Comparison of ENCODE assay signal across 26 cellular contexts in the genomic region with DNA sequence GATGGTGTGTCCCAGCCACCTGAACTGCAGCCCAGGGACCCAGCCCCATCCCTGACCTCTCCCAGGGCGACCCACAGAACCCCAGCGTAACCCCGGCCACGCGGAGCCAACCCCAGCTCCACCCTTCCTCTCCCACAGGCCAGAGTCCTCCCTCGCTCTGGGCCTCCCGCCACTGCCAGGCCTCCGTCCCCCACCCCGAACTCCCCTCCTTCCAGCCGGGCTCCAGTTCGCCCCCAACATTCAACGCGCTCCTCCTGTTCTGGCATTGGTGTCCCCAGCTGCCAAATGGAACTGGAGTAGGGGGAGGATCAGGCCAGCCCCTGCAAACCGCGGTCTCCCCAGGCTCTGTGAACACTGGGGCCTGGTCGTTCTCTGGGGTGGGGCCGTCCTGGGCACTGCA. TPM values are rescaled to one million over a fixed set of nuclear protein-coding genes. Genes with fewer than 3 reads are reported as not detected.
A peak's percentile ranks its signal among the peaks of the same experiment; 100 is the strongest.
DNase-seq lines count a peak whose midpoint lies in the region; FAIRE-seq and TF ChIP-seq lines count a peak whose summit lies in the region.
"Had no signal": no experiment of that assay in that cellular context is flagged by ENCODE, and none has a peak within 500 bp of the region (broad histone marks: within the 10 kb centered on the region; RNA-seq: fewer than 3 reads in every experiment).

No MANE protein-coding gene starts in this region.

- peaks cover 33 to 93% (median 85%) of the 10 kb centered on the region in 10 experiments for H3K4me1 ChIP-seq in BLaER1 treated with 17β-estradiol and CSF1 and Interleukin-3, amounts not matched to agents 10 nM and 100 nM
- H3K4me1 ChIP-seq in neutrophil (ENCODE audit: control insufficient read depth in 1 of 2, insufficient read depth in 1 of 2, low read depth in 1 of 2, low read length in 1 of 2) (peaks cover 22 to 46% of the 10 kb centered on the region in 2 experiments), prostate gland (replicated peaks) (no peaks in the 10 kb centered on the region)
- H3K4me1 ChIP-seq: HAP-1 had no signal

- 77% methylated on average over 17 of the region's 17 CpGs for WGBS in prostate gland

- intact Hi-C loops in prostate gland (cut with DNase I) = no loop called here

- H3K4me2 ChIP-seq in BLaER1 treated with 17β-estradiol and CSF1 and Interleukin-3, amounts not matched to agents 10 nM and 100 nM = peak overlapping the region in 10 of 11 experiments; percentile 33 to 87 (median 80); a peak in 21 of 22 replicates

- FAIRE-seq in urothelium cell line (lab: Jason Lieb, UNC) = no peak
- FAIRE-seq: A204.1, GM18507 had no signal

- peaks cover 0 to 20% (median 8%) of the 10 kb centered on the region in 11 experiments; a peak in 12 of 22 replicates for H3K36me3 ChIP-seq in BLaER1 treated with 17β-estradiol and CSF1 and Interleukin-3, amounts not matched to agents 10 nM and 100 nM
- H3K36me3 ChIP-seq in WERI-Rb-1 (no peaks in the 10 kb centered on the region), neutrophil (peaks cover 18% of the 10 kb centered on the region), prostate gland (no peaks in the 10 kb centered on the region)
- H3K36me3 ChIP-seq: HAP-1 had no signal

- H3K4me3 ChIP-seq in BLaER1 treated with 17β-estradiol and CSF1 and Interleukin-3, amounts not matched to agents 10 nM and 100 nM = no peak overlapping the region
- H3K4me3 ChIP-seq in WERI-Rb-1 (ENCODE audit: low read depth, low read length) (no peak overlapping the region), neutrophil (ENCODE audit: low read depth in 1 of 2, low read length in 1 of 2) (no peak overlapping the region), prostate gland (no peak overlapping the region)
- H3K4me3 ChIP-seq: GM23248, HAP-1 had no signal

- no peak for DNase-seq in WERI-Rb-1
- peak; percentile 5 for DNase-seq in epidermal melanocyte (ENCODE audit: insufficient read length, low spot score)
- DNase-seq in OCI-M1 (lab: John Stamatoyannopoulos, UW) = no peak
- DNase-seq in urothelium cell line (ENCODE audit: low spot score) = no peak
- DNase-seq in dermis blood vessel endothelial cell = no peak
- no peak for DNase-seq in prostate gland (ENCODE audit: low spot score)
- DNase-seq: CD4-positive, CD25-positive, alpha-beta regulatory T cell; DMS53; GM23248; NCI-H1048; NCI-H1417; NCI-H1694 treated with DMSO at 0.1 percent for 48 hours; NCI-H2081; NCI-H2171; NCI-H226; NCI-H510A; NCI-H69; SHP77 treated with DMSO at 0.1 percent for 48 hours had no signal

- H3K27me3 ChIP-seq in BLaER1 treated with 17β-estradiol and CSF1 and Interleukin-3, amounts not matched to agents 10 nM and 100 nM = peaks cover 36 to 60% (median 41%) of the 10 kb centered on the region in 11 experiments
- no peaks in the 10 kb centered on the region for H3K27me3 ChIP-seq in WERI-Rb-1 (ENCODE audit: insufficient read depth, low read depth, severe bottlenecking)
- H3K27me3 ChIP-seq in neutrophil = peaks cover 35% of the 10 kb centered on the region
- H3K27me3 ChIP-seq in prostate gland (replicated peaks; ENCODE audit: insufficient read depth) = peaks cover 13% of the 10 kb centered on the region

- TF ChIP-seq POLR2A in prostate gland (IDR thresholded peaks at IDR 0.05) = no peak

- no peak for TF ChIP-seq CTCF in WERI-Rb-1 (IDR thresholded peaks at IDR 0.05; ENCODE audit: low read depth, low read length)
- TF ChIP-seq CTCF in neutrophil (IDR thresholded peaks at IDR 0.05) = no peak
- TF ChIP-seq CTCF in prostate gland (IDR thresholded peaks at IDR 0.05) = no peak

- peaks cover 0 to 4% (median 0%) of the 10 kb centered on the region in 11 experiments; a peak in 1 of 22 replicates for H3K9me3 ChIP-seq in BLaER1 treated with 17β-estradiol and CSF1 and Interleukin-3, amounts not matched to agents 10 nM and 100 nM (replicated peaks in 1 of 11)
- H3K9me3 ChIP-seq in WERI-Rb-1 (ENCODE audit: severe bottlenecking) (peaks cover 7% of the 10 kb centered on the region), neutrophil (no peaks in the 10 kb centered on the region), prostate gland (no peaks in the 10 kb centered on the region)
- H3K9me3 ChIP-seq: HAP-1 had no signal

- 0 out of 22 replicates have a peak overlapping the region, but pooled peaks of 2 of the 11 experiments have one; percentile 7 to 11 for H3K27ac ChIP-seq in BLaER1 treated with 17β-estradiol and CSF1 and Interleukin-3, amounts not matched to agents 10 nM and 100 nM
- peak overlapping the region; percentile 58 for H3K27ac ChIP-seq in WERI-Rb-1
- peak overlapping the region; percentile 8 for H3K27ac ChIP-seq in neutrophil
- H3K27ac ChIP-seq in prostate gland = no peak overlapping the region
- H3K27ac ChIP-seq: GM23248, RWPE1 had no signal

- H3K9ac ChIP-seq in BLaER1 treated with 17β-estradiol and CSF1 and Interleukin-3, amounts not matched to agents 10 nM and 100 nM = peak overlapping the region in 2 of 11 experiments; percentile 9 to 19; a peak in 1 of 22 replicates
- H3K9ac ChIP-seq: GM23248 had no signal

- peaks cover 0 to 92% (median 78%) of the 10 kb centered on the region in 11 experiments; a peak in 19 of 22 replicates for H4K20me1 ChIP-seq in BLaER1 treated with 17β-estradiol and CSF1 and Interleukin-3, amounts not matched to agents 10 nM and 100 nM

RNA-seq across cellular contexts. Expression of a gene that starts 7.4 kb away (rescaled TPM):
- total RNA-seq in dermis blood vessel endothelial cell = not detected in 2 replicates
- total RNA-seq in prostate gland = under 1 TPM in 1 of 2 donors, not detected in 1; 0.68 TPM
- total RNA-seq: G401, GM23248 had no signal

RNA-seq across cellular contexts. Expression of a gene that starts 18.6 kb away (rescaled TPM):
- total RNA-seq in dermis blood vessel endothelial cell (0.17 and 0.19 TPM in 2 replicates), prostate gland (under 1 TPM; 0.27 to 0.80 TPM)
- total RNA-seq: CD4-positive, CD25-positive, alpha-beta regulatory T cell; Daoy; G401; GM23248 had no signal

RNA-seq across cellular contexts. Expression of a gene that starts 27.9 kb away (rescaled TPM):
- total RNA-seq in dermis blood vessel endothelial cell (114 and 166 TPM in 2 replicates), prostate gland (100 to 1,000 TPM; 125 to 135 TPM)

RNA-seq across cellular contexts. Expression of a gene that starts 28.0 kb away (rescaled TPM):
- total RNA-seq in dermis blood vessel endothelial cell = 32.1 and 33.2 TPM in 2 replicates
- 10 to 100 TPM; 54.0 to 87.1 TPM for total RNA-seq in prostate gland

RNA-seq across cellular contexts. Expression of a gene that starts 44.3 kb away (rescaled TPM):
- 0.17 TPM in 1 of 2 replicates, not detected in the other for total RNA-seq in dermis blood vessel endothelial cell
- under 1 TPM in 1 of 2 donors, not detected in 1; 0.96 TPM for total RNA-seq in prostate gland
- total RNA-seq: GM23248 had no signal

Comparison
In these comparisons a context has a peak if more than half of its experiments do, and no peak if none do; other contexts are left out.
1. H3K27ac ChIP-seq: peak in WERI-Rb-1 (single experiment) and neutrophil (single experiment); none in prostate gland (0 of 2).